Comparison of ENCODE assay signal across 3 cellular contexts in genomic region chr18:77557030-77557429, GRCh38.
A peak's percentile ranks its signal among the peaks of the same experiment; 100 is the strongest.
TF ChIP-seq lines count a peak whose summit lies in the region.

No MANE protein-coding gene starts in this region.

TF ChIP-seq in SK-N-SH, 30 proteins besides CTCF, POLR2A, EP300 and RAD21 (continued from another document):
- TF ChIP-seq REST (IDR thresholded peaks at IDR 0.05; ENCODE audit: low read depth, low read length): peak; percentile 43; the same call in 1 of the 2 replicates

TF ChIP-seq in SK-N-SH treated with all-trans-retinoic acid at 6 μM for 48 hours, 23 proteins besides CTCF, POLR2A, EP300 and RAD21 (continued from another document):
- TF ChIP-seq PATZ1 (CRISPR knock-in tag; IDR thresholded peaks at IDR 0.05; ENCODE audit: borderline replicate concordance): no peak
- no peak for TF ChIP-seq ISL1 (CRISPR knock-in tag; IDR thresholded peaks at IDR 0.05)
- no peak for TF ChIP-seq TSHZ2 (CRISPR knock-in tag; IDR thresholded peaks at IDR 0.05)
- no peak for TF ChIP-seq ARNTL (CRISPR knock-in tag; IDR thresholded peaks at IDR 0.05; ENCODE audit: borderline replicate concordance, low read depth)
- TF ChIP-seq BACH2 (CRISPR knock-in tag; IDR thresholded peaks at IDR 0.05; ENCODE audit: borderline replicate concordance): no peak
- TF ChIP-seq CREB5 (CRISPR knock-in tag; IDR thresholded peaks at IDR 0.05; ENCODE audit: low read depth): no peak
- no peak for TF ChIP-seq TOX (CRISPR knock-in tag; IDR thresholded peaks at IDR 0.05; ENCODE audit: borderline replicate concordance)
- no peak for TF ChIP-seq OSR1 (CRISPR knock-in tag; IDR thresholded peaks at IDR 0.05)

TF ChIP-seq in PFSK-1, 5 proteins besides CTCF, POLR2A, EP300 and RAD21 (continued from another document):
- peak; percentile 76 to 93 for TF ChIP-seq REST (IDR thresholded peaks at IDR 0.05; ENCODE audit: insufficient read depth in 1 of 2, low read depth in 2 of 2, low read length in 2 of 2)
- TF ChIP-seq SIN3A (IDR thresholded peaks at IDR 0.05; ENCODE audit: borderline replicate concordance, insufficient read depth, low read length): no peak
